Comparison of ENCODE assay signal across 25 cellular contexts in genomic region chr11:93945596-93945995, GRCh38.
"Had no signal": no experiment of that assay in that cellular context is flagged by ENCODE, and none has a peak within 500 bp of the region (broad histone marks: within the 10 kb centered on the region; RNA-seq: fewer than 3 reads in every experiment).

No MANE protein-coding gene starts in this region.

- H3K27me3 ChIP-seq: ascending aorta, breast epithelium, left lung, right atrium auricular region, transverse colon had no signal

- FAIRE-seq: islet of Langerhans, TTC549 had no signal

- H3K36me3 ChIP-seq: ascending aorta, breast epithelium, left lung, lower lobe of right lung, right atrium auricular region, transverse colon had no signal

- H3K9me3 ChIP-seq: ascending aorta, breast epithelium, left lung, lower lobe of right lung, psoas muscle, right atrium auricular region, transverse colon had no signal

- H3K4me3 ChIP-seq: ascending aorta, breast epithelium, left lung, lower lobe of right lung, psoas muscle, right atrium auricular region, transverse colon had no signal

- H3K4me1 ChIP-seq: ascending aorta, breast epithelium, left lung, lower lobe of right lung, parathyroid adenoma, psoas muscle, right atrium auricular region, transverse colon had no signal

- DNase-seq: activated CD4-positive, alpha-beta T cell treated with anti-CD3 and anti-CD28 coated beads for 48 hours; activated CD4-positive, alpha-beta T cell treated with anti-CD3 and anti-CD28 coated beads, Interleukin-2, amount 50 U/mL, for 48 hours; activated CD8-positive, alpha-beta memory T cell treated with anti-CD3 and anti-CD28 coated beads for 24 hours; activated effector memory CD4-positive, alpha-beta T cell treated with Interleukin-2 at 50 U/mL for 16 hours; activated naive CD4-positive, alpha-beta T cell treated with Interleukin-2 at 50 U/mL for 16 hours; central memory CD4-positive, alpha-beta T cell; foreskin melanocyte; glutamatergic neuron; left lung; lower lobe of right lung; naive thymus-derived CD4-positive, alpha-beta T cell; psoas muscle; stimulated activated CD4-positive, alpha-beta T cell treated with anti-CD3 and anti-CD28 coated beads, Interleukin-2, amount 100 ng/mL, for 48 hours; stimulated activated naive CD4-positive, alpha-beta T cell treated with Interleukin-2 at 50 U/mL for 16 hours; T-helper 9 cell; transverse colon had no signal

- H3K27ac ChIP-seq: breast epithelium, left lung, lower lobe of right lung, parathyroid adenoma, psoas muscle, right atrium auricular region, transverse colon, VCaP had no signal

- ATAC-seq: activated CD4-positive, CD25-positive, alpha-beta regulatory T cell treated with anti-CD3 and anti-CD28 coated beads, Interleukin-2, amount 50 U/mL, for 24 hours; esophagus mucosa; left lung; lower lobe of right lung; naive thymus-derived CD4-positive, alpha-beta T cell; psoas muscle had no signal
